Comparison of ENCODE assay signal across 8 cellular contexts in the genomic region with DNA sequence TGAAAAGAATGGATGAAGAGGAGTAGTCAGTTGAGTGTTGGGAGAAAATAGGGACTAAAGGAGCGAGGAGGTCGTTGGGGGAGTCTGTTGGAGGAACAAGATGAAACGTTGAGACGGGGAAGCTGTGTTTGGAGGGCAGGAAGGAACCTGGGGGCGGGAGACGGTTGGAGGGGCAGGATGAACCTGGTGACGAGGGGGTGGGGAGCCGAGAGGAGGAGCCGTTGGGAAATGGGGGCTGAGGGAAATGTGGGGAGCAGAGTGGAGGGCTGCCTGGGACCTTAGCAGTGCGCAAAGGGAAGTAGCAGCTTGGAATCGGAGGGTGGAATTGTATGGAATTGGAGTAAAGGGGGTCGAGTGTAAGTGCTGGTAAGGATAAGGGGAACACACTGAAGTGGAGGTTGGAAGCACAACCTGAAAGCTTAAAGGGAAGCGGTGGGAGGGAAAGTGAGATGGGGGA. TPM values are rescaled to one million over a fixed set of nuclear protein-coding genes. Genes with fewer than 3 reads are reported as not detected.
A peak's percentile ranks its signal among the peaks of the same experiment; 100 is the strongest.
DNase-seq lines count a peak whose midpoint lies in the region; ATAC-seq and TF ChIP-seq lines count a peak whose summit lies in the region.

No MANE protein-coding gene starts in this region.

- ATAC-seq in SK-N-SH treated with all-trans-retinoic acid at 6 μM for 48 hours (peak; percentile 12), HG03520 (IDR thresholded peaks at IDR 0.05; ENCODE audit: unreplicated experiment) (no peak), HG03521 (IDR thresholded peaks at IDR 0.05; ENCODE audit: unreplicated experiment) (no peak)

- H4K20me1 ChIP-seq in mammary epithelial cell (ENCODE audit: insufficient read depth, low read length): no peaks in the 10 kb centered on the region

- 0% methylated on average over 1 of the region's 13 CpGs for WGBS in mammary epithelial cell (ENCODE audit: low coverage, missing lambda C conversion rate)

- no peak for TF ChIP-seq CTCF in mammary epithelial cell (conservative IDR thresholded peaks at IDR 0.05 in 1 of 2, IDR thresholded peaks at IDR 0.05 in 1 of 2; ENCODE audit: extremely low read depth in 1 of 2, insufficient read depth in 1 of 2, low read depth in 1 of 2, low read length in 2 of 2)

- H3K9ac ChIP-seq in mammary epithelial cell (ENCODE audit: insufficient read depth, low read length): peak overlapping the region; percentile 89

- CTCF ChIA-PET in mammary epithelial cell (lab: Charles Lee; ENCODE audit: low non-redundant PET): interaction anchor here (0.6 to 1.2 kb wide), 5 partner anchors 128 to 769 kb away, joined by 3 to 10 read pairs (median 9); no protein-coding TSS in a partner anchor

- in situ Hi-C loops in mammary epithelial cell (cut with MboI; ENCODE audit: low sequenced_read_pairs in 2 of 2): no loop called here

- peak overlapping the region; percentile 94 for H2AFZ ChIP-seq in mammary epithelial cell (ENCODE audit: low read depth, low read length)

- peaks cover 61% of the 10 kb centered on the region for H3K79me2 ChIP-seq in mammary epithelial cell (ENCODE audit: insufficient read depth, low read length)

- BruUV-seq in mammary epithelial cell (replicated peaks; lab: Mats Ljungman, UMichigan): no TSS peak

- H3K9me3 ChIP-seq in mammary epithelial cell (replicated peaks; ENCODE audit: insufficient read depth, low read length): no peaks in the 10 kb centered on the region

- dilution Hi-C loops in mammary epithelial cell (cut with HindIII; ENCODE audit: low sequenced_read_pairs): loop anchor here (5.0 kb wide), 1 partner anchor 77 kb away; no protein-coding TSS in a partner anchor

- H3K27me3 ChIP-seq in H7 (ENCODE audit: control insufficient read depth, insufficient read depth, low read length): no peaks in the 10 kb centered on the region
- no peaks in the 10 kb centered on the region for H3K27me3 ChIP-seq in mammary epithelial cell (ENCODE audit: insufficient read depth, low read length)

- H3K4me3 ChIP-seq in H7 (ENCODE audit: insufficient read depth, low read depth, low read length): peak overlapping the region; percentile 95
- peak overlapping the region; percentile 67 to 99 (median 83) for H3K4me3 ChIP-seq in mammary epithelial cell (replicated peaks in 1 of 3; ENCODE audit: insufficient read depth in 1 of 3, low read depth in 2 of 3, low read length in 3 of 3)

- peaks cover 22% of the 10 kb centered on the region for H3K4me1 ChIP-seq in mammary epithelial cell (ENCODE audit: insufficient read depth, low read length)

- H3K36me3 ChIP-seq in H7 (replicated peaks; ENCODE audit: control insufficient read depth, insufficient read depth, low read length) (peaks cover 1% of the 10 kb centered on the region), mammary epithelial cell (ENCODE audit: insufficient read depth, low read length) (no peaks in the 10 kb centered on the region)

- peak overlapping the region; percentile 79 for H3K27ac ChIP-seq in mammary epithelial cell (ENCODE audit: insufficient read depth, low read depth, low read length)

- peak overlapping the region; percentile 89 for H3K4me2 ChIP-seq in mammary epithelial cell (ENCODE audit: insufficient read depth, low read depth, low read length)

- DNase-seq in AG20443 (ENCODE audit: low spot score) (peak; percentile 18), H7 (peak; percentile 66), mammary epithelial cell (peak; percentile 11), iris pigment epithelial cell (ENCODE audit: low read depth) (peak; percentile 5)
- peak; percentile 11 to 20 for DNase-seq in stimulated activated CD4-positive, alpha-beta T cell treated with anti-CD3 and anti-CD28 coated beads, Interleukin-12 subunit alpha, Interleukin-12 subunit beta, amount 100 ng/mL, for 24 hours (ENCODE audit: low read depth in 2 of 2)

- intact Hi-C loops in mammary epithelial cell (cut with micrococcal nuclease): loop anchor here (1.0 to 5.0 kb wide), 5 partner anchors 100 to 1258 kb away; partner anchors contain the start of gene DR1

TF ChIP-seq in SK-N-SH treated with all-trans-retinoic acid at 6 μM for 48 hours, 23 proteins besides CTCF, POLR2A, EP300 and RAD21:
- TF ChIP-seq ISL1 (CRISPR knock-in tag; IDR thresholded peaks at IDR 0.05) (no peak), TSHZ2 (CRISPR knock-in tag; IDR thresholded peaks at IDR 0.05) (no peak), ESRRG (CRISPR knock-in tag; IDR thresholded peaks at IDR 0.05) (no peak), TCF4 (CRISPR knock-in tag; IDR thresholded peaks at IDR 0.05; ENCODE audit: borderline replicate concordance) (no peak), ZC3H10 (CRISPR knock-in tag; IDR thresholded peaks at IDR 0.05) (no peak), CREB5 (CRISPR knock-in tag; IDR thresholded peaks at IDR 0.05; ENCODE audit: low read depth) (no peak)
- TF ChIP-seq, protein P1, sequence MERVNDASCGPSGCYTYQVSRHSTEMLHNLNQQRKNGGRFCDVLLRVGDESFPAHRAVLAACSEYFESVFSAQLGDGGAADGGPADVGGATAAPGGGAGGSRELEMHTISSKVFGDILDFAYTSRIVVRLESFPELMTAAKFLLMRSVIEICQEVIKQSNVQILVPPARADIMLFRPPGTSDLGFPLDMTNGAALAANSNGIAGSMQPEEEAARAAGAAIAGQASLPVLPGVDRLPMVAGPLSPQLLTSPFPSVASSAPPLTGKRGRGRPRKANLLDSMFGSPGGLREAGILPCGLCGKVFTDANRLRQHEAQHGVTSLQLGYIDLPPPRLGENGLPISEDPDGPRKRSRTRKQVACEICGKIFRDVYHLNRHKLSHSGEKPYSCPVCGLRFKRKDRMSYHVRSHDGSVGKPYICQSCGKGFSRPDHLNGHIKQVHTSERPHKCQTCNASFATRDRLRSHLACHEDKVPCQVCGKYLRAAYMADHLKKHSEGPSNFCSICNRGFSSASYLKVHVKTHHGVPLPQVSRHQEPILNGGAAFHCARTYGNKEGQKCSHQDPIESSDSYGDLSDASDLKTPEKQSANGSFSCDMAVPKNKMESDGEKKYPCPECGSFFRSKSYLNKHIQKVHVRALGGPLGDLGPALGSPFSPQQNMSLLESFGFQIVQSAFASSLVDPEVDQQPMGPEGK (CRISPR knock-in tag; IDR thresholded peaks at IDR 0.05; ENCODE audit: borderline replicate concordance): no peak

RNA-seq across cellular contexts. Expression of gene MTF2, which starts 0.6 kb away (rescaled TPM):
- total RNA-seq in H7 (2014; rRNA removed; shearing (Covaris generic)): 106 and 117 TPM in 2 replicates
- 10 to 100 TPM; 23.5 to 27.5 TPM for total RNA-seq in mammary epithelial cell
- 20.0 TPM for polyA plus RNA-seq in mammary epithelial cell
- 63.7 TPM for polyA minus RNA-seq in mammary epithelial cell

Comparison
In these comparisons a context has a peak if more than half of its experiments do, and no peak if none do; other contexts are left out.
1. DNase-seq: peak in every context shown above with its lines; median percentile 66 in H7; 18 in AG20443; 16 in stimulated activated CD4-positive, alpha-beta T cell treated with anti-CD3 and anti-CD28 coated beads, Interleukin-12 subunit alpha, Interleukin-12 subunit beta, amount 100 ng/mL, for 24 hours; 11 in mammary epithelial cell; 5 in iris pigment epithelial cell.